Comparison of ENCODE assay signal across 26 cellular contexts in genomic region chrX:115518113-115518512, GRCh38.
"Had no signal": no experiment of that assay in that cellular context is flagged by ENCODE, and none has a peak within 500 bp of the region (broad histone marks: within the 10 kb centered on the region; RNA-seq: fewer than 3 reads in every experiment).

No MANE protein-coding gene starts in this region.

- H3K4me1 ChIP-seq: left ventricle myocardium inferior, neural progenitor cell, right atrium auricular region, stomach, suprapubic skin, tibial nerve, uterus had no signal

- ATAC-seq: natural killer cell; sciatic nerve; stimulated activated naive B cell treated with anti-CD40 and anti-IgM and Interleukin-4, amounts not matched to agents 10 μg/mL and 1 μg/mL and 100 μg/mL, for 72 hours; stimulated activated naive CD8-positive, alpha-beta T cell treated with anti-CD3 and anti-CD28 coated beads, Interleukin-15, Interleukin-2, amounts not matched to agents 100 U/mL and 50 U/mL, for 24 hours had no signal

- H3K36me3 ChIP-seq: left ventricle myocardium inferior, neural progenitor cell, neutrophil, right atrium auricular region, stomach, suprapubic skin, thoracic aorta, tibial nerve, uterus had no signal

- H3K9ac ChIP-seq: neural progenitor cell had no signal

- DNase-seq: hypothalamus; immature natural killer cell; left ventricle myocardium inferior; mesendoderm; naive B cell; natural killer cell; nephron progenitor cell; occipital lobe; stimulated activated CD4-positive, alpha-beta T cell treated with anti-CD3 and anti-CD28 coated beads, Interleukin-12 subunit alpha, Interleukin-12 subunit beta, amount 100 ng/mL, for 4 hours; stimulated activated CD4-positive, alpha-beta T cell treated with anti-CD3 and anti-CD28 coated beads, Interleukin-15, amount 100 ng/mL, for 24 hours; stimulated activated CD4-positive, alpha-beta T cell treated with anti-CD3 and anti-CD28 coated beads, Interleukin-2, amount 100 ng/mL, for 24 hours; stimulated activated CD4-positive, alpha-beta T cell treated with anti-CD3 and anti-CD28 coated beads, Interleukin-4, amount 100 ng/mL, for 1 hour; stimulated activated naive B cell treated with anti-CD40 and anti-IgM and Interleukin-4, amounts not matched to agents 10 μg/mL and 1 μg/mL and 100 μg/mL, for 72 hours; stimulated activated naive CD8-positive, alpha-beta T cell treated with anti-CD3 and anti-CD28 coated beads, Interleukin-15, Interleukin-2, amounts not matched to agents 100 U/mL and 50 U/mL, for 24 hours; stomach; uterus had no signal

- H3K27ac ChIP-seq: left ventricle myocardium inferior, neural progenitor cell, neutrophil, right atrium auricular region, skin epidermis, stomach, suprapubic skin, thoracic aorta, tibial nerve, uterus had no signal

- FAIRE-seq: islet of Langerhans had no signal

- H3K4me3 ChIP-seq: left ventricle myocardium inferior, lung, neural progenitor cell, right atrium auricular region, skin epidermis, stomach, suprapubic skin, thoracic aorta, tibial nerve, uterus had no signal

- H3K27me3 ChIP-seq: neural progenitor cell, neutrophil, right atrium auricular region, stomach, suprapubic skin, tibial nerve, uterus had no signal

- H2AFZ ChIP-seq: neural progenitor cell had no signal

- H3K9me3 ChIP-seq: left ventricle myocardium inferior, neutrophil, right atrium auricular region, stomach, suprapubic skin, thoracic aorta, tibial nerve, uterus had no signal

- H3K4me2 ChIP-seq: neural progenitor cell had no signal
